8 cellular contexts compared by ENCODE assay signal in genomic region chr19:3132971-3133792, GRCh38. TPM values are rescaled to one million over a fixed set of nuclear protein-coding genes. Genes with fewer than 3 reads are reported as not detected.
A peak's percentile ranks its signal among the peaks of the same experiment; 100 is the strongest.
DNase-seq lines count a peak whose midpoint lies in the region; ATAC-seq and TF ChIP-seq lines count a peak whose summit lies in the region.

No MANE protein-coding gene starts in this region.

- H3K4me3 ChIP-seq in BLaER1 treated with 17β-estradiol and CSF1 and Interleukin-3, amounts not matched to agents 10 nM and 100 nM = peak overlapping the region; percentile 3 to 63 (median 46); a peak in 14 of 20 replicates
- H3K4me3 ChIP-seq in coronary artery (no peak overlapping the region), osteoblast (ENCODE audit: insufficient read depth, low read length) (no peak overlapping the region), upper lobe of left lung (no peak overlapping the region)

- TF ChIP-seq POLR2A in upper lobe of left lung (IDR thresholded peaks at IDR 0.05) = peak in 1 of 4 donors; percentile 34

- DNase-seq in NCI-H2081 (lab: John Stamatoyannopoulos, UW) = peak; percentile 89 to 96
- peak; percentile 90 for DNase-seq in activated CD4-positive, alpha-beta T cell treated with anti-CD3 and anti-CD28 coated beads for 48 hours
- DNase-seq in coronary artery (ENCODE audit: low spot score) = no peak
- DNase-seq in osteoblast (ENCODE audit: insufficient read length, low spot score, missing footprints) = peak; percentile 88
- peak; percentile 52 to 78 for DNase-seq in upper lobe of left lung

- peak overlapping the region; percentile 84 to 96 (median 91) for H3K27ac ChIP-seq in BLaER1 treated with 17β-estradiol and CSF1 and Interleukin-3, amounts not matched to agents 10 nM and 100 nM
- H3K27ac ChIP-seq in coronary artery (peak overlapping the region; percentile 9 to 76), osteoblast (ENCODE audit: low read depth, low read length) (no peak overlapping the region), upper lobe of left lung (peak overlapping the region; percentile 61 to 84 (median 66))

- H3K4me2 ChIP-seq in BLaER1 treated with 17β-estradiol and CSF1 and Interleukin-3, amounts not matched to agents 10 nM and 100 nM = peak overlapping the region; percentile 85 to 95 (median 90)
- peak overlapping the region; percentile 45 for H3K4me2 ChIP-seq in osteoblast (ENCODE audit: insufficient read depth, low read length)

- 60 to 61% methylated on average over 21 to 24 of the region's 24 CpGs for WGBS in upper lobe of left lung, 2 donors

- peak in 1 of 4 donors; percentile 7 for TF ChIP-seq EP300 in upper lobe of left lung (IDR thresholded peaks at IDR 0.05)

- H3K4me1 ChIP-seq in BLaER1 treated with 17β-estradiol and CSF1 and Interleukin-3, amounts not matched to agents 10 nM and 100 nM = peaks cover 66 to 83% (median 77%) of the 10 kb centered on the region in 10 experiments
- H3K4me1 ChIP-seq in osteoblast (ENCODE audit: insufficient read depth, low read length) (peaks cover 12% of the 10 kb centered on the region), upper lobe of left lung (peaks cover 13 to 32% (median 21%) of the 10 kb centered on the region in 4 donors)

- no peaks in the 10 kb centered on the region for H3K27me3 ChIP-seq in BLaER1 treated with 17β-estradiol and CSF1 and Interleukin-3, amounts not matched to agents 10 nM and 100 nM
- H3K27me3 ChIP-seq in osteoblast (ENCODE audit: insufficient read depth, low read length) (no peaks in the 10 kb centered on the region), upper lobe of left lung (no peaks in the 10 kb centered on the region)

- H3K9me3 ChIP-seq in BLaER1 treated with 17β-estradiol and CSF1 and Interleukin-3, amounts not matched to agents 10 nM and 100 nM (replicated peaks in 1 of 11) = peaks cover 0 to 12% (median 0%) of the 10 kb centered on the region in 11 experiments; a peak in 4 of 22 replicates
- H3K9me3 ChIP-seq in osteoblast (ENCODE audit: low read depth, low read length) (no peaks in the 10 kb centered on the region), upper lobe of left lung (no peaks in the 10 kb centered on the region)

- H3K36me3 ChIP-seq in BLaER1 treated with 17β-estradiol and CSF1 and Interleukin-3, amounts not matched to agents 10 nM and 100 nM = peaks cover 0 to 7% (median 2%) of the 10 kb centered on the region in 11 experiments; a peak in 9 of 22 replicates
- H3K36me3 ChIP-seq in osteoblast (ENCODE audit: insufficient read depth, low read length) (no peaks in the 10 kb centered on the region), upper lobe of left lung (no peaks in the 10 kb centered on the region)

- H3K9ac ChIP-seq in BLaER1 treated with 17β-estradiol and CSF1 and Interleukin-3, amounts not matched to agents 10 nM and 100 nM = peak overlapping the region; percentile 74 to 87 (median 81)

- H2AFZ ChIP-seq in osteoblast (ENCODE audit: low read length) = peak overlapping the region; percentile 73

- TF ChIP-seq CTCF in coronary artery (IDR thresholded peaks at IDR 0.05) (no peak), osteoblast (IDR thresholded peaks at IDR 0.05; ENCODE audit: extremely low read depth, low read depth, low read length) (no peak), upper lobe of left lung (IDR thresholded peaks at IDR 0.05) (no peak)

- ATAC-seq in GM21381 (IDR thresholded peaks at IDR 0.05; ENCODE audit: unreplicated experiment) (peak; percentile 55), upper lobe of left lung (ENCODE audit: low FRiP score in 2 of 2) (peak; percentile 45 to 71), GM19351 (IDR thresholded peaks at IDR 0.05; ENCODE audit: unreplicated experiment) (no peak)

- H4K20me1 ChIP-seq in BLaER1 treated with 17β-estradiol and CSF1 and Interleukin-3, amounts not matched to agents 10 nM and 100 nM = no peaks in the 10 kb centered on the region
- H4K20me1 ChIP-seq in osteoblast (ENCODE audit: insufficient read depth, low read length) = no peaks in the 10 kb centered on the region

- H3K79me2 ChIP-seq in osteoblast (ENCODE audit: insufficient read depth, low read length) = no peaks in the 10 kb centered on the region

RNA-seq across cellular contexts. Expression of gene GNA15, which starts 2.7 kb away (rescaled TPM):
- total RNA-seq in osteoblast = 0.36 TPM in 1 of 2 replicates, not detected in the other
- 10 to 100 TPM; 19.0 to 31.4 (median 28.4) TPM for total RNA-seq in upper lobe of left lung

RNA-seq across cellular contexts. Expression of gene GNA11, which starts 39.0 kb away (rescaled TPM):
- total RNA-seq in osteoblast (73.7 and 74.2 TPM in 2 replicates), upper lobe of left lung (100 to 1,000 TPM in 1 of 6 donors, 10 to 100 TPM in 5; 60.0 to 103 (median 75.9) TPM)

RNA-seq across cellular contexts. Expression of gene S1PR4, which starts 45.4 kb away (rescaled TPM):
- total RNA-seq in osteoblast (not detected in 2 replicates), upper lobe of left lung (10 to 100 TPM; 19.1 to 41.6 (median 33.7) TPM)

RNA-seq across cellular contexts. Expression of gene NCLN, which starts 52.5 kb away (rescaled TPM):
- total RNA-seq in osteoblast (37.7 and 39.4 TPM in 2 replicates), upper lobe of left lung (10 to 100 TPM; 35.6 to 87.0 (median 72.5) TPM)

Comparison
In these comparisons a context has a peak if more than half of its experiments do, and no peak if none do; other contexts are left out.
1. H3K4me3 ChIP-seq: peak in BLaER1 treated with 17β-estradiol and CSF1 and Interleukin-3, amounts not matched to agents 10 nM and 100 nM (10 of 10); none in coronary artery (single experiment), osteoblast (single experiment) and upper lobe of left lung (0 of 4).
2. RNA of gene GNA15, which starts 2.7 kb away (total RNA-seq): 19.0 to 31.4 TPM in upper lobe of left lung; 0.36 TPM in osteoblast; every median in the first group is over 10 times any median in the second.
3. RNA of gene S1PR4, which starts 45.4 kb away (total RNA-seq): 19.1 to 41.6 TPM in upper lobe of left lung; not detected in osteoblast; every median in the first group is over 10 times any median in the second.